ENCODE assay signal across 11 cellular contexts in the genomic region with DNA sequence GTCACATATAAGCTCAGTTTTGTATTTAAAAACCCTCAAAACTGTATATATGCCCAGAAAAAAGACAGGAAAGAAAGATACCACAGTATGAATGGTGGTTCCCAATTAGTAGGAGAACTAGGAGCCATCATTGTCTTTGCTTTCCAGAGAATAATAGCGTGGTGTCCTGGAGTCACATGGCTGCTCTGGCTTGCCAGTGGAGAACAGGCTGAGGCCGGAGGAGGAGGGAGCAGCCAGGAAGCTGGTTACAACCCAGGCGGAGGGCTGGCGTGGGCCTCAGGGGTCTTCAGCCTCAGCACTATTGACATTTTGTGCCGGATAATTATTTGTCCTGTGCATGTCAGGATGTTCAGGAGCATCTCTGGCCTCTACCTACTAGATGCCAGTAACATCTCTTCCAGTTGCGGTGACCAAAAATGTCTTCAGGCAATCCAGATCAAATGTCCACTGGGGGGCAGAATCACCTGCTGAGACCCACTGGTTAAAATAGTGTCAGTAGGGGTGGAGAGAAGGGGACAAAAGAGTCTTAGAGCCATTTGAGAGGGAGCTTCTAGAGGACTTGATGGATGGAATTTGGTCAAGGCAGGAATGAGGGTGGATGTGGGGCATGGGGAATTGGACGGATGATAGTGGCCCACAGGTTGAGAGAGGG.
DNase-seq lines count a peak whose midpoint lies in the region; ATAC-seq and TF ChIP-seq lines count a peak whose summit lies in the region.
"Had no signal": no experiment of that assay in that cellular context is flagged by ENCODE, and none has a peak within 500 bp of the region (broad histone marks: within the 10 kb centered on the region; RNA-seq: fewer than 3 reads in every experiment).

No MANE protein-coding gene starts in this region.

- H3K27ac ChIP-seq in dorsolateral prefrontal cortex: peak overlapping the region; percentile 21 to 99 (median 96)

- H3K27ac Mint-ChIP-seq in activated CD4-positive, alpha-beta T cell treated with anti-CD3 and anti-CD28 coated beads, Interleukin-2, amount 10 ng/mL, durations not matched to agents 24 days and 14 days: no peak overlapping the region

- TF ChIP-seq CTCF in dorsolateral prefrontal cortex (IDR thresholded peaks at IDR 0.05 in 54 of 56, conservative IDR thresholded peaks at IDR 0.05 in 2 of 56; ENCODE audit: low read depth in 1 of 56, partially characterized antibody in 56 of 56): peak in 44 of 56 donors; percentile 13 to 60 (median 35)

- TF ChIP-seq RAD21 in Ishikawa (IDR thresholded peaks at IDR 0.05; ENCODE audit: low read depth): peak; percentile 25; the same call in 1 of the 2 replicates

- H3K27me3 ChIP-seq in dorsolateral prefrontal cortex: no peaks in the 10 kb centered on the region
- no peaks in the 10 kb centered on the region for H3K27me3 ChIP-seq in MG63

- ATAC-seq in HG03175 (IDR thresholded peaks at IDR 0.05; ENCODE audit: unreplicated experiment) (no peak), HG02759 (IDR thresholded peaks at IDR 0.05; ENCODE audit: unreplicated experiment) (no peak)

- no peak overlapping the region for H3K4me3 Mint-ChIP-seq in activated CD4-positive, alpha-beta T cell treated with anti-CD3 and anti-CD28 coated beads, Interleukin-2, amount 10 ng/mL, durations not matched to agents 24 days and 14 days

- H3K4me3 ChIP-seq in dorsolateral prefrontal cortex: peak overlapping the region in 13 of 59 donors; percentile 1 to 57 (median 25)
- H3K4me3 ChIP-seq in MG63: no peak overlapping the region

- DNase-seq in Ammon's horn (ENCODE audit: low spot score) (peak; percentile 87), dorsolateral prefrontal cortex (peak in 9 of 10 donors; percentile 57 to 83 (median 78)), nucleus accumbens (lab: John Stamatoyannopoulos, UW) (peak in 51 of 56 donors; percentile 18 to 84 (median 65)), MG63 (no peak)
- DNase-seq in activated CD4-positive, alpha-beta T cell treated with anti-CD3 and anti-CD28 coated beads, Interleukin-2, amount 10 ng/mL, durations not matched to agents 24 days and 14 days: no peak
- DNase-seq: activated CD4-positive, alpha-beta T cell treated with anti-CD3 and anti-CD28 coated beads for 1 hour; central memory CD4-positive, alpha-beta T cell; NCI-H524 treated with DMSO at 0.1 percent for 48 hours had no signal

- H3K27me3 Mint-ChIP-seq in activated CD4-positive, alpha-beta T cell treated with anti-CD3 and anti-CD28 coated beads, Interleukin-2, amount 10 ng/mL, durations not matched to agents 24 days and 14 days: peaks cover 15% of the 10 kb centered on the region

- H3K9me3 Mint-ChIP-seq in activated CD4-positive, alpha-beta T cell treated with anti-CD3 and anti-CD28 coated beads, Interleukin-2, amount 10 ng/mL, durations not matched to agents 24 days and 14 days: no peaks in the 10 kb centered on the region

- no peak for TF ChIP-seq EP300 in Ishikawa (IDR thresholded peaks at IDR 0.05; ENCODE audit: borderline replicate concordance)

- H3K36me3 ChIP-seq in MG63: no peaks in the 10 kb centered on the region

- no peaks in the 10 kb centered on the region for H3K9me3 ChIP-seq in MG63

- H3K36me3 Mint-ChIP-seq in activated CD4-positive, alpha-beta T cell treated with anti-CD3 and anti-CD28 coated beads, Interleukin-2, amount 10 ng/mL, durations not matched to agents 24 days and 14 days (ENCODE audit: low read depth): no peaks in the 10 kb centered on the region

- intact Hi-C loops in dorsolateral prefrontal cortex (cut with DNase I): loop anchor here (1.0 to 5.0 kb wide), 3 partner anchors 23 to 43 kb away; no protein-coding TSS in a partner anchor
- intact Hi-C loops in activated CD4-positive, alpha-beta T cell treated with anti-CD3 and anti-CD28 coated beads, Interleukin-2, amount 10 ng/mL, durations not matched to agents 24 days and 14 days (cut with micrococcal nuclease): no loop called here

- H3K4me1 Mint-ChIP-seq in activated CD4-positive, alpha-beta T cell treated with anti-CD3 and anti-CD28 coated beads, Interleukin-2, amount 10 ng/mL, durations not matched to agents 24 days and 14 days: no peaks in the 10 kb centered on the region

TF ChIP-seq in Ishikawa, 13 proteins besides CTCF, POLR2A, EP300 and RAD21:
- no peak for TF ChIP-seq FOXM1 (IDR thresholded peaks at IDR 0.05; ENCODE audit: borderline replicate concordance, low read depth)
- TF ChIP-seq, protein P1, sequence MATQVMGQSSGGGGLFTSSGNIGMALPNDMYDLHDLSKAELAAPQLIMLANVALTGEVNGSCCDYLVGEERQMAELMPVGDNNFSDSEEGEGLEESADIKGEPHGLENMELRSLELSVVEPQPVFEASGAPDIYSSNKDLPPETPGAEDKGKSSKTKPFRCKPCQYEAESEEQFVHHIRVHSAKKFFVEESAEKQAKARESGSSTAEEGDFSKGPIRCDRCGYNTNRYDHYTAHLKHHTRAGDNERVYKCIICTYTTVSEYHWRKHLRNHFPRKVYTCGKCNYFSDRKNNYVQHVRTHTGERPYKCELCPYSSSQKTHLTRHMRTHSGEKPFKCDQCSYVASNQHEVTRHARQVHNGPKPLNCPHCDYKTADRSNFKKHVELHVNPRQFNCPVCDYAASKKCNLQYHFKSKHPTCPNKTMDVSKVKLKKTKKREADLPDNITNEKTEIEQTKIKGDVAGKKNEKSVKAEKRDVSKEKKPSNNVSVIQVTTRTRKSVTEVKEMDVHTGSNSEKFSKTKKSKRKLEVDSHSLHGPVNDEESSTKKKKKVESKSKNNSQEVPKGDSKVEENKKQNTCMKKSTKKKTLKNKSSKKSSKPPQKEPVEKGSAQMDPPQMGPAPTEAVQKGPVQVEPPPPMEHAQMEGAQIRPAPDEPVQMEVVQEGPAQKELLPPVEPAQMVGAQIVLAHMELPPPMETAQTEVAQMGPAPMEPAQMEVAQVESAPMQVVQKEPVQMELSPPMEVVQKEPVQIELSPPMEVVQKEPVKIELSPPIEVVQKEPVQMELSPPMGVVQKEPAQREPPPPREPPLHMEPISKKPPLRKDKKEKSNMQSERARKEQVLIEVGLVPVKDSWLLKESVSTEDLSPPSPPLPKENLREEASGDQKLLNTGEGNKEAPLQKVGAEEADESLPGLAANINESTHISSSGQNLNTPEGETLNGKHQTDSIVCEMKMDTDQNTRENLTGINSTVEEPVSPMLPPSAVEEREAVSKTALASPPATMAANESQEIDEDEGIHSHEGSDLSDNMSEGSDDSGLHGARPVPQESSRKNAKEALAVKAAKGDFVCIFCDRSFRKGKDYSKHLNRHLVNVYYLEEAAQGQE (IDR thresholded peaks at IDR 0.05; ENCODE audit: low read depth): no peak
- no peak for TF ChIP-seq TAF1 (IDR thresholded peaks at IDR 0.05; ENCODE audit: low read depth)

Comparison
In these comparisons a context has a peak if more than half of its experiments do, and no peak if none do; other contexts are left out.
1. DNase-seq: peak in Ammon's horn (single experiment), dorsolateral prefrontal cortex (9 of 10) and nucleus accumbens (51 of 56); none in activated CD4-positive, alpha-beta T cell treated with anti-CD3 and anti-CD28 coated beads, Interleukin-2, amount 10 ng/mL, durations not matched to agents 24 days and 14 days (single experiment) and MG63 (single experiment).